1 cellular context compared by ENCODE assay signal in genomic region chr7:50152486-50152885, GRCh38.
TF ChIP-seq lines count a peak whose summit lies in the region.

No MANE protein-coding gene starts in this region.

TF ChIP-seq in SK-N-SH treated with all-trans-retinoic acid at 6 μM for 48 hours, 23 proteins besides CTCF, POLR2A, EP300 and RAD21 (continued from another document):
- no peak for TF ChIP-seq PATZ1 (CRISPR knock-in tag; IDR thresholded peaks at IDR 0.05; ENCODE audit: borderline replicate concordance)
- no peak for TF ChIP-seq RARB (CRISPR knock-in tag; IDR thresholded peaks at IDR 0.05)
- TF ChIP-seq SNAI2 (CRISPR knock-in tag; IDR thresholded peaks at IDR 0.05), result no peak
- TF ChIP-seq TCF4 (CRISPR knock-in tag; IDR thresholded peaks at IDR 0.05; ENCODE audit: borderline replicate concordance), result no peak
- TF ChIP-seq ISL1 (CRISPR knock-in tag; IDR thresholded peaks at IDR 0.05), result no peak
